Comparison of ENCODE assay signal across 32 cellular contexts in the genomic region with DNA sequence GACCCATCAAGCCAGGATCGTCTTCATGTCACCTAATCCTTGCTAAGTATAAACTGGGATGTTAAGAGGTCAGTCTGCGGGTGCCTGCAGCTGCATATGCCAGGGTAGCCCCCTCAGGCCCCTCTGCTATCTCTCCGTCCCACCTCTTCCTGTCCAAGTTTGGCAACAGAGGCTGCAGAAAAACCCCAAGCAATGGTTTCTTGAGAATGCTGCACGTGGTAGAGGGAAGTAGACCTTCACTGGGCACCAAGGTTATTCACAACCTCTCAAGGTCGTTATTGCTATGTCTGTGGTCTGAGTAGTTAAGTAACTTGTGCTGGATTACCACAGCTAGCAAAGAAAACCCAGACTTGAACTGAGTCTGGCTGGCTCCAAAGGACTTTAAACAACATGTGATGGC.
"Had no signal": no experiment of that assay in that cellular context is flagged by ENCODE, and none has a peak within 500 bp of the region (broad histone marks: within the 10 kb centered on the region; RNA-seq: fewer than 3 reads in every experiment).

No MANE protein-coding gene starts in this region.

- H3K27me3 Mint-ChIP-seq: activated CD4-positive, alpha-beta memory T cell treated with anti-CD3 and anti-CD28 coated beads for 36 hours; activated CD4-positive, alpha-beta T cell treated with anti-CD3 and anti-CD28 coated beads, Interleukin-2, amount 10 ng/mL, durations not matched to agents 24 days and 14 days; activated naive CD4-positive, alpha-beta T cell treated with anti-CD3 and anti-CD28 coated beads, Interleukin-2, amount 10 ng/mL, durations not matched to agents 7 days and 5 days; activated naive CD8-positive, alpha-beta T cell treated with anti-CD3 and anti-CD28 coated beads, Interleukin-2, amount 10 ng/mL, durations not matched to agents 7 days and 5 days; activated T-cell treated with anti-CD3 and anti-CD28 coated beads, Interleukin-2, amount 50 U/mL, for 24 hours; brain; effector memory CD8-positive, alpha-beta T cell; stimulated activated naive CD8-positive, alpha-beta T cell treated with anti-CD3 and anti-CD28 coated beads, Interleukin-15, amount 100 ng/mL, for 72 hours; type B pancreatic cell had no signal

- H3K36me3 Mint-ChIP-seq: activated CD4-positive, alpha-beta memory T cell treated with anti-CD3 and anti-CD28 coated beads for 36 hours; activated naive CD4-positive, alpha-beta T cell treated with anti-CD3 and anti-CD28 coated beads, Interleukin-2, amount 10 ng/mL, durations not matched to agents 7 days and 5 days; activated naive CD8-positive, alpha-beta T cell treated with anti-CD3 and anti-CD28 coated beads, Interleukin-2, amount 10 ng/mL, durations not matched to agents 7 days and 5 days had no signal

- H3K36me3 ChIP-seq: uterus had no signal

- H3K4me3 ChIP-seq: ascending aorta, heart left ventricle, pancreas, prostate gland, sigmoid colon, uterus had no signal

- H3K4me1 ChIP-seq: ascending aorta, pancreas, prostate gland, sigmoid colon, uterus had no signal

- H3K9me3 Mint-ChIP-seq: activated CD4-positive, alpha-beta memory T cell treated with anti-CD3 and anti-CD28 coated beads for 36 hours; activated CD4-positive, alpha-beta T cell treated with anti-CD3 and anti-CD28 coated beads, Interleukin-2, amount 10 ng/mL, durations not matched to agents 24 days and 14 days; activated naive CD4-positive, alpha-beta T cell treated with anti-CD3 and anti-CD28 coated beads, Interleukin-2, amount 10 ng/mL, durations not matched to agents 7 days and 5 days; activated naive CD8-positive, alpha-beta T cell treated with anti-CD3 and anti-CD28 coated beads, Interleukin-2, amount 10 ng/mL, durations not matched to agents 7 days and 5 days; activated T-cell treated with anti-CD3 and anti-CD28 coated beads, Interleukin-2, amount 50 U/mL, for 24 hours; brain; effector memory CD8-positive, alpha-beta T cell; immature natural killer cell; stimulated activated effector memory CD8-positive, alpha-beta T cell treated with anti-CD3 and anti-CD28 coated beads, Interleukin-12 subunit alpha, Interleukin-12 subunit beta, amount 100 ng/mL, for 72 hours; stimulated activated naive CD8-positive, alpha-beta T cell treated with anti-CD3 and anti-CD28 coated beads, Interleukin-15, amount 100 ng/mL, for 72 hours; type B pancreatic cell had no signal

- H3K4me3 Mint-ChIP-seq: activated CD4-positive, alpha-beta memory T cell treated with anti-CD3 and anti-CD28 coated beads for 36 hours; activated CD4-positive, alpha-beta T cell treated with anti-CD3 and anti-CD28 coated beads, Interleukin-2, amount 10 ng/mL, durations not matched to agents 24 days and 14 days; activated naive CD4-positive, alpha-beta T cell treated with anti-CD3 and anti-CD28 coated beads, Interleukin-2, amount 10 ng/mL, durations not matched to agents 7 days and 5 days; activated naive CD8-positive, alpha-beta T cell treated with anti-CD3 and anti-CD28 coated beads, Interleukin-2, amount 10 ng/mL, durations not matched to agents 7 days and 5 days; activated T-cell treated with anti-CD3 and anti-CD28 coated beads, Interleukin-2, amount 50 U/mL, for 24 hours; brain; effector memory CD8-positive, alpha-beta T cell; immature natural killer cell; naive thymus-derived CD4-positive, alpha-beta T cell; stimulated activated effector memory CD8-positive, alpha-beta T cell treated with anti-CD3 and anti-CD28 coated beads, Interleukin-12 subunit alpha, Interleukin-12 subunit beta, amount 100 ng/mL, for 72 hours; stimulated activated naive CD8-positive, alpha-beta T cell treated with anti-CD3 and anti-CD28 coated beads, Interleukin-15, amount 100 ng/mL, for 72 hours; type B pancreatic cell had no signal

- ATAC-seq: effector memory CD8-positive, alpha-beta T cell; left colon; naive thymus-derived CD4-positive, alpha-beta T cell; pancreas; stimulated activated effector memory CD8-positive, alpha-beta T cell treated with anti-CD3 and anti-CD28 coated beads, Interleukin-12 subunit alpha, Interleukin-12 subunit beta, amount 100 ng/mL, for 72 hours; stimulated activated naive CD8-positive, alpha-beta T cell treated with anti-CD3 and anti-CD28 coated beads, Interleukin-15, amount 100 ng/mL, for 72 hours had no signal

- H3K27ac Mint-ChIP-seq: activated CD4-positive, alpha-beta memory T cell treated with anti-CD3 and anti-CD28 coated beads for 36 hours; activated CD4-positive, alpha-beta T cell treated with anti-CD3 and anti-CD28 coated beads, Interleukin-2, amount 10 ng/mL, durations not matched to agents 24 days and 14 days; activated naive CD4-positive, alpha-beta T cell treated with anti-CD3 and anti-CD28 coated beads, Interleukin-2, amount 10 ng/mL, durations not matched to agents 7 days and 5 days; activated naive CD8-positive, alpha-beta T cell treated with anti-CD3 and anti-CD28 coated beads, Interleukin-2, amount 10 ng/mL, durations not matched to agents 7 days and 5 days; activated T-cell treated with anti-CD3 and anti-CD28 coated beads, Interleukin-2, amount 50 U/mL, for 24 hours; brain; effector memory CD8-positive, alpha-beta T cell; immature natural killer cell; naive thymus-derived CD4-positive, alpha-beta T cell; stimulated activated effector memory CD8-positive, alpha-beta T cell treated with anti-CD3 and anti-CD28 coated beads, Interleukin-12 subunit alpha, Interleukin-12 subunit beta, amount 100 ng/mL, for 72 hours; stimulated activated naive CD8-positive, alpha-beta T cell treated with anti-CD3 and anti-CD28 coated beads, Interleukin-15, amount 100 ng/mL, for 72 hours; type B pancreatic cell had no signal

- H3K9me3 ChIP-seq: ascending aorta, heart left ventricle, pancreas, prostate gland, sigmoid colon, uterus had no signal

- H3K27me3 ChIP-seq: ascending aorta, heart left ventricle, pancreas, sigmoid colon, uterus had no signal

- DNase-seq: activated CD4-positive, alpha-beta memory T cell treated with anti-CD3 and anti-CD28 coated beads for 36 hours; activated CD4-positive, alpha-beta T cell treated with anti-CD3 and anti-CD28 coated beads, Interleukin-2, amount 10 ng/mL, durations not matched to agents 24 days and 14 days; activated CD4-positive, CD25-positive, alpha-beta regulatory T cell treated with anti-CD3 and anti-CD28 coated beads, Interleukin-2, amount 50 U/mL, for 72 hours; activated CD8-positive, alpha-beta memory T cell treated with anti-CD3 and anti-CD28 coated beads, Interleukin-2, amount 50 U/mL, for 4 hours; activated gamma-delta T cell; activated naive CD4-positive, alpha-beta T cell treated with anti-CD3 and anti-CD28 coated beads, Interleukin-2, amount 10 ng/mL, durations not matched to agents 7 days and 5 days; activated naive CD8-positive, alpha-beta T cell treated with anti-CD3 and anti-CD28 coated beads, Interleukin-2, amount 10 ng/mL, durations not matched to agents 7 days and 5 days; activated T-cell treated with anti-CD3 and anti-CD28 coated beads, Interleukin-2, amount 50 U/mL, for 24 hours; cortex of kidney; effector memory CD8-positive, alpha-beta T cell; heart left ventricle; hypothalamus; immature natural killer cell; kidney; left colon; mammary epithelial cell; midbrain; naive thymus-derived CD4-positive, alpha-beta T cell; nucleus accumbens; pancreas; retina; sigmoid colon; small intestine; stimulated activated CD4-positive, alpha-beta T cell treated with anti-CD3 and anti-CD28 coated beads, Interleukin-4, amount 100 ng/mL, for 24 hours; stimulated activated naive CD8-positive, alpha-beta T cell treated with anti-CD3 and anti-CD28 coated beads, Interleukin-15, amount 100 ng/mL, for 72 hours; substantia nigra; uterus had no signal

- H3K27ac ChIP-seq: ascending aorta, pancreas, prostate gland, sigmoid colon, uterus had no signal

- H3K4me1 Mint-ChIP-seq: activated CD4-positive, alpha-beta T cell treated with anti-CD3 and anti-CD28 coated beads, Interleukin-2, amount 10 ng/mL, durations not matched to agents 24 days and 14 days; activated naive CD4-positive, alpha-beta T cell treated with anti-CD3 and anti-CD28 coated beads, Interleukin-2, amount 10 ng/mL, durations not matched to agents 7 days and 5 days; activated naive CD8-positive, alpha-beta T cell treated with anti-CD3 and anti-CD28 coated beads, Interleukin-2, amount 10 ng/mL, durations not matched to agents 7 days and 5 days; brain; immature natural killer cell; stimulated activated effector memory CD8-positive, alpha-beta T cell treated with anti-CD3 and anti-CD28 coated beads, Interleukin-12 subunit alpha, Interleukin-12 subunit beta, amount 100 ng/mL, for 72 hours; stimulated activated naive CD8-positive, alpha-beta T cell treated with anti-CD3 and anti-CD28 coated beads, Interleukin-15, amount 100 ng/mL, for 72 hours had no signal
